2 cellular contexts compared by ENCODE assay signal in the genomic region with DNA sequence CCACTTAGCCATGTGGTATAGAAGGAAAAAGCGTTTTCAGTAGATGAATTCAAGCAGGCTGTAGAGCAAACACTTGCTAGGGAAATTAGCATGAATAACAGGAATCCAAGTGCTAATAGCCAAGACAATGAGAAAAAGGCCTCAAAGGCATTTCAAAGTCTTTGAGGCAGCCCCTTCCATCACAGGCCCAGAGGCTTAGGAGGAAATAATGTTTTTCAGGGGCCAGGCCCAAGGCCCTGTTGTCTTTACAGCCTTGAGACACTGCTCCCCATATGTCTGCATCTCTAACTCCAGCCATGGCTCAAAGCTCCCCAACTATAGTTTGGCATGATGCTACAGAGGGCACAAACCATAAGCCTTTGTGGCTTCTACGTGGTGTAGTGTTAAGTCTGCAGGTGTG.
A peak's percentile ranks its signal among the peaks of the same experiment; 100 is the strongest.
TF ChIP-seq lines count a peak whose summit lies in the region.

No MANE protein-coding gene starts in this region.

TF ChIP-seq in GM23338, 12 proteins besides CTCF, POLR2A, EP300 and RAD21:
- no peak for TF ChIP-seq ZNF331 (CRISPR knock-in tag; IDR thresholded peaks at IDR 0.05; ENCODE audit: low read depth)
- no peak for TF ChIP-seq POLR2AphosphoS5 (IDR thresholded peaks at IDR 0.05; ENCODE audit: low read depth)
- no peak for TF ChIP-seq ZNF114 (CRISPR knock-in tag; IDR thresholded peaks at IDR 0.05)
- TF ChIP-seq JUNB (IDR thresholded peaks at IDR 0.05; ENCODE audit: unreplicated experiment): no peak

TF ChIP-seq in K562, 482 proteins besides CTCF, POLR2A, EP300 and RAD21:
- TF ChIP-seq ZFP36 (IDR thresholded peaks at IDR 0.05; ENCODE audit: low read depth, low read length, partially characterized antibody): peak; percentile 43
- TF ChIP-seq SMAD4 (CRISPR knock-in tag; conservative IDR thresholded peaks at IDR 0.05): no peak
- TF ChIP-seq IRF1 (CRISPR knock-in tag; IDR thresholded peaks at IDR 0.05; ENCODE audit: borderline replicate concordance): no peak
- TF ChIP-seq ZNF830 (CRISPR knock-in tag; IDR thresholded peaks at IDR 0.05): no peak
- TF ChIP-seq ETV5 (CRISPR knock-in tag; IDR thresholded peaks at IDR 0.05; ENCODE audit: low read depth): no peak
